ENCODE assay signal across 14 cellular contexts in the genomic region with DNA sequence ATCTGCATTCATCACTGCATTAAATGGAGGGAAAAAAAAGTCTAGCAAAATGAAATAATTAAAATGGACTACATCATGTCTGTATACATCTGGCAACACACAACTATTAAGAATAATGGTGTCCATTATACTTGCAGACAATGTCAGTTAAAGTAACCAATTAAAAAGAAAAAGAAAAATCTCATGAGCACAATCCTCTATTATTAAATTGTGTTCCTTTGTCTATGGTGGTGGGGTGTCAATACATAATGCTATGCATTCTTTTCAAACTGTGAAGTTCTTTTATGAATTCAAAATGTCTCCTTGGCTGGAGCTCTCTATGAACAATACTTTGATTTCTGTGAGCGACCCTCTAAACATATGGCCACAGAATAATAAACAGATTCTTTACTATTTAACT.
"Had no signal": no experiment of that assay in that cellular context is flagged by ENCODE, and none has a peak within 500 bp of the region (broad histone marks: within the 10 kb centered on the region; RNA-seq: fewer than 3 reads in every experiment).

No MANE protein-coding gene starts in this region.

- H3K36me3 Mint-ChIP-seq: activated CD8-positive, alpha-beta memory T cell treated with anti-CD3 and anti-CD28 coated beads, Interleukin-2, amount 10 ng/mL, durations not matched to agents 7 days and 5 days; activated naive CD8-positive, alpha-beta T cell treated with anti-CD3 and anti-CD28 coated beads, Interleukin-2, amount 10 ng/mL, durations not matched to agents 7 days and 5 days had no signal

- H3K4me3 ChIP-seq: lower lobe of right lung, testis had no signal

- ATAC-seq: activated CD4-positive, CD25-positive, alpha-beta regulatory T cell treated with anti-CD3 and anti-CD28 coated beads, Interleukin-2, amount 50 U/mL, for 24 hours; activated CD8-positive, alpha-beta memory T cell treated with anti-CD3 and anti-CD28 coated beads, Interleukin-2, amount 10 ng/mL, durations not matched to agents 7 days and 5 days; activated T-cell treated with anti-CD3 and anti-CD28 coated beads, Interleukin-2, amount 50 U/mL, for 4 hours; lower lobe of right lung; naive thymus-derived CD4-positive, alpha-beta T cell had no signal

- DNase-seq: activated CD4-positive, alpha-beta T cell treated with anti-CD3 and anti-CD28 coated beads, Interleukin-2, amount 50 U/mL, for 4 hours; activated CD8-positive, alpha-beta memory T cell treated with anti-CD3 and anti-CD28 coated beads, Interleukin-2, amount 10 ng/mL, durations not matched to agents 7 days and 5 days; activated gamma-delta T cell; activated naive CD8-positive, alpha-beta T cell treated with anti-CD3 and anti-CD28 coated beads, Interleukin-2, amount 10 ng/mL, durations not matched to agents 7 days and 5 days; activated T-cell treated with anti-CD3 and anti-CD28 coated beads, Interleukin-2, amount 50 U/mL, for 4 hours; anterior cingulate cortex; lower lobe of right lung; naive thymus-derived CD4-positive, alpha-beta T cell; occipital lobe; stimulated activated CD4-positive, alpha-beta T cell treated with anti-CD3 and anti-CD28 coated beads, Interleukin-15, amount 100 ng/mL, for 24 hours; stimulated activated CD4-positive, alpha-beta T cell treated with anti-CD3 and anti-CD28 coated beads, Interleukin-4, amount 100 ng/mL, for 24 hours; testis had no signal

- H3K27ac Mint-ChIP-seq: activated CD8-positive, alpha-beta memory T cell treated with anti-CD3 and anti-CD28 coated beads, Interleukin-2, amount 10 ng/mL, durations not matched to agents 7 days and 5 days; activated naive CD8-positive, alpha-beta T cell treated with anti-CD3 and anti-CD28 coated beads, Interleukin-2, amount 10 ng/mL, durations not matched to agents 7 days and 5 days; naive thymus-derived CD4-positive, alpha-beta T cell; stimulated activated naive CD8-positive, alpha-beta T cell treated with anti-CD3 and anti-CD28 coated beads, Interleukin-15, Interleukin-2, amounts not matched to agents 100 ng/mL and 50 ng/mL, for 24 hours had no signal

- H3K27me3 ChIP-seq: testis had no signal

- H3K27ac ChIP-seq: lower lobe of right lung had no signal

- H3K4me3 Mint-ChIP-seq: activated CD8-positive, alpha-beta memory T cell treated with anti-CD3 and anti-CD28 coated beads, Interleukin-2, amount 10 ng/mL, durations not matched to agents 7 days and 5 days; activated naive CD8-positive, alpha-beta T cell treated with anti-CD3 and anti-CD28 coated beads, Interleukin-2, amount 10 ng/mL, durations not matched to agents 7 days and 5 days; activated T-cell treated with anti-CD3 and anti-CD28 coated beads, Interleukin-2, amount 50 U/mL, for 4 hours; naive thymus-derived CD4-positive, alpha-beta T cell; stimulated activated naive CD8-positive, alpha-beta T cell treated with anti-CD3 and anti-CD28 coated beads, Interleukin-15, Interleukin-2, amounts not matched to agents 100 ng/mL and 50 ng/mL, for 24 hours had no signal

- H3K4me1 Mint-ChIP-seq: activated naive CD8-positive, alpha-beta T cell treated with anti-CD3 and anti-CD28 coated beads, Interleukin-2, amount 10 ng/mL, durations not matched to agents 7 days and 5 days had no signal

- H3K9me3 Mint-ChIP-seq: activated T-cell treated with anti-CD3 and anti-CD28 coated beads, Interleukin-2, amount 50 U/mL, for 4 hours; stimulated activated naive CD8-positive, alpha-beta T cell treated with anti-CD3 and anti-CD28 coated beads, Interleukin-15, Interleukin-2, amounts not matched to agents 100 ng/mL and 50 ng/mL, for 24 hours had no signal

- H3K9me3 ChIP-seq: lower lobe of right lung, testis had no signal
